Comparison of ENCODE assay signal across 18 cellular contexts in genomic region chr12:124851344-124851743, GRCh38.
"Had no signal": no experiment of that assay in that cellular context is flagged by ENCODE, and none has a peak within 500 bp of the region (broad histone marks: within the 10 kb centered on the region; RNA-seq: fewer than 3 reads in every experiment).

No MANE protein-coding gene starts in this region.

- FAIRE-seq: colon, endothelial cell of umbilical vein, kidney, pancreas had no signal

- H3K4me3 Mint-ChIP-seq: endodermal cell; stimulated activated naive B cell treated with anti-CD40 and anti-IgM and Interleukin-4, amounts not matched to agents 10 μg/mL and 1 μg/mL and 100 μg/mL, for 72 hours; stimulated activated naive CD8-positive, alpha-beta T cell treated with anti-CD3 and anti-CD28 coated beads, Interleukin-15, amount 100 ng/mL, for 72 hours had no signal

- H3K9me3 ChIP-seq: pancreas, testis, transverse colon had no signal

- H3K27ac Mint-ChIP-seq: endodermal cell; progenitor cell of endocrine pancreas; stimulated activated naive B cell treated with anti-CD40 and anti-IgM and Interleukin-4, amounts not matched to agents 10 μg/mL and 1 μg/mL and 100 μg/mL, for 72 hours had no signal

- H3K27me3 Mint-ChIP-seq: naive thymus-derived CD4-positive, alpha-beta T cell; stimulated activated naive B cell treated with anti-CD40 and anti-IgM and Interleukin-4, amounts not matched to agents 10 μg/mL and 1 μg/mL and 100 μg/mL, for 72 hours; stimulated activated naive CD8-positive, alpha-beta T cell treated with anti-CD3 and anti-CD28 coated beads, Interleukin-15, amount 100 ng/mL, for 72 hours had no signal

- DNase-seq: cerebellar nuclear complex; dermis blood vessel endothelial cell; effector CD4-positive, alpha-beta T cell; foreskin keratinocyte; kidney; naive thymus-derived CD4-positive, alpha-beta T cell; pancreas; stimulated activated CD4-positive, alpha-beta T cell treated with anti-CD3 and anti-CD28 coated beads, Interleukin-2, amount 100 ng/mL, for 24 hours; stimulated activated CD4-positive, alpha-beta T cell treated with anti-CD3 and anti-CD28 coated beads, Interleukin-4, amount 100 ng/mL, for 4 hours; stimulated activated naive B cell treated with anti-CD40 and anti-IgM and Interleukin-4, amounts not matched to agents 10 μg/mL and 1 μg/mL and 100 μg/mL, for 72 hours; stimulated activated naive CD8-positive, alpha-beta T cell treated with anti-CD3 and anti-CD28 coated beads, Interleukin-15, amount 100 ng/mL, for 72 hours; transverse colon had no signal

- H3K4me1 ChIP-seq: foreskin keratinocyte had no signal

- H3K27ac ChIP-seq: foreskin keratinocyte, pancreas had no signal

- ATAC-seq: sciatic nerve; stimulated activated naive B cell treated with anti-CD40 and anti-IgM and Interleukin-4, amounts not matched to agents 10 μg/mL and 1 μg/mL and 100 μg/mL, for 72 hours; stimulated activated naive CD8-positive, alpha-beta T cell treated with anti-CD3 and anti-CD28 coated beads, Interleukin-15, amount 100 ng/mL, for 72 hours had no signal

- H3K4me3 ChIP-seq: pancreas, transverse colon had no signal

- H3K36me3 ChIP-seq: pancreas, transverse colon had no signal

- H3K27me3 ChIP-seq: foreskin keratinocyte, pancreas, testis, transverse colon had no signal

- H3K9me3 Mint-ChIP-seq: endodermal cell; naive thymus-derived CD4-positive, alpha-beta T cell; stimulated activated naive B cell treated with anti-CD40 and anti-IgM and Interleukin-4, amounts not matched to agents 10 μg/mL and 1 μg/mL and 100 μg/mL, for 72 hours; stimulated activated naive CD8-positive, alpha-beta T cell treated with anti-CD3 and anti-CD28 coated beads, Interleukin-15, amount 100 ng/mL, for 72 hours had no signal
